Comparison of ENCODE assay signal across 31 cellular contexts in genomic region chr6:7747433-7747832, GRCh38.
"Had no signal": no experiment of that assay in that cellular context is flagged by ENCODE, and none has a peak within 500 bp of the region (broad histone marks: within the 10 kb centered on the region; RNA-seq: fewer than 3 reads in every experiment).

No MANE protein-coding gene starts in this region.

- DNase-seq: naive thymus-derived CD4-positive, alpha-beta T cell; natural killer cell; occipital lobe; ovary; posterior cingulate gyrus; psoas muscle; right cardiac atrium; spleen; stimulated activated CD4-positive, alpha-beta T cell treated with anti-CD3 and anti-CD28 coated beads, Interleukin-12 subunit alpha, Interleukin-12 subunit beta, amount 100 ng/mL, for 4 hours; stimulated activated CD4-positive, alpha-beta T cell treated with anti-CD3 and anti-CD28 coated beads, Interleukin-1b, Interleukin-23, amount 100 ng/mL, for 48 hours; stimulated activated CD4-positive, alpha-beta T cell treated with anti-CD3 and anti-CD28 coated beads, Interleukin-4, amount 100 ng/mL, for 1 hour; stimulated activated CD4-positive, alpha-beta T cell treated with anti-CD3 and anti-CD28 coated beads, Interleukin-4, amount 100 ng/mL, for 4 hours; stimulated activated CD8-positive, alpha-beta memory T cell treated with anti-CD3 and anti-CD28 coated beads, Interleukin-4, amount 100 ng/mL, for 48 hours; stimulated activated naive CD4-positive, alpha-beta T cell; stimulated activated naive CD8-positive, alpha-beta T cell treated with anti-CD3 and anti-CD28 coated beads, Interleukin-15, amount 100 ng/mL, for 72 hours; stimulated activated naive CD8-positive, alpha-beta T cell treated with anti-CD3 and anti-CD28 coated beads, Interleukin-15, Interleukin-2, amounts not matched to agents 100 U/mL and 50 U/mL, for 24 hours; substantia nigra; testis; transverse colon; upper lobe of right lung; uterus had no signal

- H3K9ac ChIP-seq: parathyroid adenoma had no signal

- H3K4me1 Mint-ChIP-seq: naive thymus-derived CD4-positive, alpha-beta T cell; natural killer cell; nephron; neural crest cell; stimulated activated memory B cell treated with anti-CD40 and anti-IgM and Interleukin-4, amounts not matched to agents 10 μg/mL and 1 μg/mL and 100 μg/mL, for 72 hours; stimulated activated naive CD8-positive, alpha-beta T cell treated with anti-CD3 and anti-CD28 coated beads, Interleukin-15, amount 100 ng/mL, for 72 hours had no signal

- H2AFZ ChIP-seq: parathyroid adenoma had no signal

- ATAC-seq: naive thymus-derived CD4-positive, alpha-beta T cell; natural killer cell; psoas muscle; right cardiac atrium; sciatic nerve; stimulated activated memory B cell treated with anti-CD40 and anti-IgM and Interleukin-4, amounts not matched to agents 10 μg/mL and 1 μg/mL and 100 μg/mL, for 72 hours; stimulated activated naive CD8-positive, alpha-beta T cell treated with anti-CD3 and anti-CD28 coated beads, Interleukin-15, amount 100 ng/mL, for 72 hours; stimulated activated naive CD8-positive, alpha-beta T cell treated with anti-CD3 and anti-CD28 coated beads, Interleukin-15, Interleukin-2, amounts not matched to agents 100 U/mL and 50 U/mL, for 24 hours; upper lobe of right lung had no signal

- H3K36me3 ChIP-seq: ovary, spleen, suprapubic skin, transverse colon, upper lobe of right lung, uterus had no signal

- H3K27me3 ChIP-seq: ovary, spleen, testis, transverse colon, upper lobe of right lung, uterus had no signal

- H3K27ac ChIP-seq: ovary, parathyroid adenoma, psoas muscle, skin epidermis, spleen, suprapubic skin, testis, transverse colon, upper lobe of right lung, uterus had no signal

- H3K27ac Mint-ChIP-seq: natural killer cell; nephron; progenitor cell of endocrine pancreas; stimulated activated memory B cell treated with anti-CD40 and anti-IgM and Interleukin-4, amounts not matched to agents 10 μg/mL and 1 μg/mL and 100 μg/mL, for 72 hours; stimulated activated naive CD8-positive, alpha-beta T cell treated with anti-CD3 and anti-CD28 coated beads, Interleukin-15, amount 100 ng/mL, for 72 hours; type B pancreatic cell had no signal

- H3K4me3 Mint-ChIP-seq: naive thymus-derived CD4-positive, alpha-beta T cell; natural killer cell; nephron; neural crest cell; stimulated activated memory B cell treated with anti-CD40 and anti-IgM and Interleukin-4, amounts not matched to agents 10 μg/mL and 1 μg/mL and 100 μg/mL, for 72 hours; stimulated activated naive CD8-positive, alpha-beta T cell treated with anti-CD3 and anti-CD28 coated beads, Interleukin-15, amount 100 ng/mL, for 72 hours; type B pancreatic cell had no signal

- H3K9me3 ChIP-seq: ovary, psoas muscle, spleen, suprapubic skin, testis, transverse colon, upper lobe of right lung, uterus had no signal

- H3K4me2 ChIP-seq: smooth muscle cell had no signal

- H3K79me2 ChIP-seq: parathyroid adenoma had no signal

- H3K4me3 ChIP-seq: ovary, psoas muscle, skin epidermis, smooth muscle cell, spleen, suprapubic skin, testis, transverse colon, upper lobe of right lung, uterus had no signal

- H3K36me3 Mint-ChIP-seq: naive thymus-derived CD4-positive, alpha-beta T cell; natural killer cell; stimulated activated memory B cell treated with anti-CD40 and anti-IgM and Interleukin-4, amounts not matched to agents 10 μg/mL and 1 μg/mL and 100 μg/mL, for 72 hours; type B pancreatic cell had no signal

- H3K9me3 Mint-ChIP-seq: naive thymus-derived CD4-positive, alpha-beta T cell; nephron; neural crest cell; stimulated activated memory B cell treated with anti-CD40 and anti-IgM and Interleukin-4, amounts not matched to agents 10 μg/mL and 1 μg/mL and 100 μg/mL, for 72 hours; stimulated activated naive CD8-positive, alpha-beta T cell treated with anti-CD3 and anti-CD28 coated beads, Interleukin-15, amount 100 ng/mL, for 72 hours; type B pancreatic cell had no signal

- H3K4me1 ChIP-seq: parathyroid adenoma, psoas muscle, spleen, suprapubic skin, testis, transverse colon, upper lobe of right lung, uterus had no signal
